Comparison of ENCODE assay signal across 1 cellular context in the genomic region with DNA sequence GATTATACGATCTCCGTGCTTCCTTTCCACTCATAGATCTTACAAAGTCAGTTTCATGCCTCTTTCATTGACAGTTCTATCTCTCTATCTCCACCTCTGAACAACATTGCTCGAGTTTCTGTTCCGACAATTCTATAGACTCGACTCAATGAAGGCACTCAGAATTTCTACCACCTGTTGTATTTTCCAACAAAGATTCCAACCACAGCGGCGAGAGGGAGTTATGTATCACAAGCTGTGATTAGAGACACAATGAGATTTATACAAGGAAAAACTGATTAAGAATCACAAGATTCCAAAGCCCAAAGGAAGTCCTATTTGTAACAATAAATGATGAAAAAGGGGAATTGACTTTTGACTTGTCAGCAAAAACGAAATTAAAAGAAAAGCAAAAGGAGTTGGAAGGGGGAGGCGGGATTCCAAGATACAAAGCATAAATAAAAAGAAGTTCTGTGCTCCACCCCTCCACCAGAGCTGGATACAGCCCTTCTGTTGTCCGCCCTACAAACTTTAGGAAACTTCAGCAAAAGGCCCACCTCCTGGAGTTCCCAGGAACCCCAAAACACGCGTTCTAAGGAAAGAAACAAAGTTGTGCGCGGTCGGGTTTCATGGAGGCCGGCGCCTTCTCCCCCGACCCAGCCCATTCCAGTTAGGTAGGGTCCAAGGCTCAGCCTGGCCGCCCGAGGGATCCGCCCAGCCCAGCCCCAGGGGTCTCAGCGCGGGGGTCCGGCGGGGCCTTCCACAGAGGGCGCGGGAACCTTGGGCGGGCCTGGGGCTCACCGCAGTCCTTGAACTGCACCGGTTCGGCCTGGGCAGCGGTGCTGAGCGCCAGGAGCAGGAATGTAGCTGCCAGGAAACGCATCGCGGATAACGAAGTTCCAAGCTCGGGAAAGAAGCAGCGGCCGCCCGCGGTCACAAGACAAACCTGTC.
TF ChIP-seq lines count a peak whose summit lies in the region.

Gene NPC2 (minus strand): TSS at position 893 of the 930 bp plus-strand sequence. CDS start 31 bp downstream, at position 862.

TF ChIP-seq in H1, 55 proteins besides CTCF, POLR2A, EP300 and RAD21 (continues in another document):
- no peak for TF ChIP-seq CHD1 (IDR thresholded peaks at IDR 0.05; ENCODE audit: low read depth, low read length)
- TF ChIP-seq NANOG (IDR thresholded peaks at IDR 0.05; ENCODE audit: insufficient read depth, low read depth, low read length, poor library complexity, severe bottlenecking), result no peak
- no peak for TF ChIP-seq EGR1 (IDR thresholded peaks at IDR 0.05; ENCODE audit: borderline replicate concordance, low read depth, low read length)
- TF ChIP-seq SP1 (IDR thresholded peaks at IDR 0.05; ENCODE audit: low read depth, low read length), result no peak
- TF ChIP-seq JUND (IDR thresholded peaks at IDR 0.05; ENCODE audit: low read length), result no peak
- TF ChIP-seq CEBPB (IDR thresholded peaks at IDR 0.05; ENCODE audit: low read depth, low read length), result no peak
- no peak for TF ChIP-seq KDM5A (IDR thresholded peaks at IDR 0.05; ENCODE audit: low read length)
- TF ChIP-seq BRCA1 (IDR thresholded peaks at IDR 0.05; ENCODE audit: low read depth, low read length), result no peak
- no peak for TF ChIP-seq GABPA (IDR thresholded peaks at IDR 0.05; ENCODE audit: borderline replicate concordance, insufficient read depth, low read length)
- TF ChIP-seq SAP30 (IDR thresholded peaks at IDR 0.05; ENCODE audit: insufficient read depth, insufficient replicate concordance, low read length), result peak; percentile 47
- TF ChIP-seq TAF7 (optimal IDR thresholded peaks at IDR 0.05; ENCODE audit: borderline replicate concordance, low read depth, low read length), result peak; percentile 66
- no peak for TF ChIP-seq ASH2L (IDR thresholded peaks at IDR 0.05; ENCODE audit: low read length)
- TF ChIP-seq HDAC6 (IDR thresholded peaks at IDR 0.05; ENCODE audit: low read depth, low read length), result no peak
- TF ChIP-seq, protein P1, sequence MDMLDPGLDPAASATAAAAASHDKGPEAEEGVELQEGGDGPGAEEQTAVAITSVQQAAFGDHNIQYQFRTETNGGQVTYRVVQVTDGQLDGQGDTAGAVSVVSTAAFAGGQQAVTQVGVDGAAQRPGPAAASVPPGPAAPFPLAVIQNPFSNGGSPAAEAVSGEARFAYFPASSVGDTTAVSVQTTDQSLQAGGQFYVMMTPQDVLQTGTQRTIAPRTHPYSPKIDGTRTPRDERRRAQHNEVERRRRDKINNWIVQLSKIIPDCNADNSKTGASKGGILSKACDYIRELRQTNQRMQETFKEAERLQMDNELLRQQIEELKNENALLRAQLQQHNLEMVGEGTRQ (IDR thresholded peaks at IDR 0.05; ENCODE audit: low read length), result no peak
- no peak for TF ChIP-seq CBX8 (IDR thresholded peaks at IDR 0.05; ENCODE audit: borderline replicate concordance, low read depth, low read length)
- no peak for TF ChIP-seq EZH2 (IDR thresholded peaks at IDR 0.05; ENCODE audit: low read depth, low read length, severe bottlenecking)
- TF ChIP-seq CHD7 (IDR thresholded peaks at IDR 0.05; ENCODE audit: insufficient replicate concordance, low read length), result no peak
- TF ChIP-seq BCL11A (IDR thresholded peaks at IDR 0.05; ENCODE audit: low read depth in 2 of 2, low read length in 2 of 2), result no peak
- TF ChIP-seq POLR2AphosphoS5 (IDR thresholded peaks at IDR 0.05; ENCODE audit: low read depth, low read length), result peak; percentile 86
- TF ChIP-seq MAX (IDR thresholded peaks at IDR 0.05), result 0 out of 2 replicates have a peak, but pooled peaks have one; percentile 10
- TF ChIP-seq ATF3 (IDR thresholded peaks at IDR 0.05; ENCODE audit: insufficient read depth, low read depth, low read length), result no peak
- 0 out of 2 replicates have a peak, but pooled peaks have one; percentile 31 for TF ChIP-seq GTF2F1 (IDR thresholded peaks at IDR 0.05; ENCODE audit: borderline replicate concordance, low read depth, low read length)
- 0 out of 4 replicates have a peak, but pooled peaks of 1 of the 2 experiments have one; percentile 46 for TF ChIP-seq HDAC2 (IDR thresholded peaks at IDR 0.05; ENCODE audit: borderline replicate concordance in 1 of 2, low read depth in 2 of 2, low read length in 2 of 2)
- TF ChIP-seq CREB1 (IDR thresholded peaks at IDR 0.05), result no peak
- TF ChIP-seq JUN (IDR thresholded peaks at IDR 0.05; ENCODE audit: low read depth, low read length), result no peak
- TF ChIP-seq TAF1 (IDR thresholded peaks at IDR 0.05; ENCODE audit: low read depth, low read length), result peak; percentile 79
- TF ChIP-seq, protein P2, sequence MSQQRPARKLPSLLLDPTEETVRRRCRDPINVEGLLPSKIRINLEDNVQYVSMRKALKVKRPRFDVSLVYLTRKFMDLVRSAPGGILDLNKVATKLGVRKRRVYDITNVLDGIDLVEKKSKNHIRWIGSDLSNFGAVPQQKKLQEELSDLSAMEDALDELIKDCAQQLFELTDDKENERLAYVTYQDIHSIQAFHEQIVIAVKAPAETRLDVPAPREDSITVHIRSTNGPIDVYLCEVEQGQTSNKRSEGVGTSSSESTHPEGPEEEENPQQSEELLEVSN (IDR thresholded peaks at IDR 0.05), result no peak
- TF ChIP-seq FOSL1 (IDR thresholded peaks at IDR 0.05; ENCODE audit: insufficient read depth, low read depth, low read length), result no peak
- peak; percentile 29 for TF ChIP-seq KDM4A (IDR thresholded peaks at IDR 0.05; ENCODE audit: low read depth, low read length, severe bottlenecking)
- TF ChIP-seq POU5F1 (IDR thresholded peaks at IDR 0.05; ENCODE audit: low read depth, low read length), result no peak
- no peak for TF ChIP-seq RXRA (IDR thresholded peaks at IDR 0.05; ENCODE audit: insufficient read depth, low read depth, low read length)
- TF ChIP-seq ZNF274 (IDR thresholded peaks at IDR 0.05; ENCODE audit: borderline replicate concordance, extremely low read depth, low read length), result no peak
- TF ChIP-seq RNF2 (IDR thresholded peaks at IDR 0.05; ENCODE audit: borderline replicate concordance, low read depth, low read length, missing control alignments, poor library complexity, severe bottlenecking), result no peak
- TF ChIP-seq PHF8 (conservative IDR thresholded peaks at IDR 0.05; ENCODE audit: low read depth, low read length), result peak; percentile 66
- TF ChIP-seq NRF1 (IDR thresholded peaks at IDR 0.05; ENCODE audit: low read depth, low read length), result no peak
- TF ChIP-seq, protein P3, sequence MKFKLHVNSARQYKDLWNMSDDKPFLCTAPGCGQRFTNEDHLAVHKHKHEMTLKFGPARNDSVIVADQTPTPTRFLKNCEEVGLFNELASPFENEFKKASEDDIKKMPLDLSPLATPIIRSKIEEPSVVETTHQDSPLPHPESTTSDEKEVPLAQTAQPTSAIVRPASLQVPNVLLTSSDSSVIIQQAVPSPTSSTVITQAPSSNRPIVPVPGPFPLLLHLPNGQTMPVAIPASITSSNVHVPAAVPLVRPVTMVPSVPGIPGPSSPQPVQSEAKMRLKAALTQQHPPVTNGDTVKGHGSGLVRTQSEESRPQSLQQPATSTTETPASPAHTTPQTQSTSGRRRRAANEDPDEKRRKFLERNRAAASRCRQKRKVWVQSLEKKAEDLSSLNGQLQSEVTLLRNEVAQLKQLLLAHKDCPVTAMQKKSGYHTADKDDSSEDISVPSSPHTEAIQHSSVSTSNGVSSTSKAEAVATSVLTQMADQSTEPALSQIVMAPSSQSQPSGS (IDR thresholded peaks at IDR 0.05; ENCODE audit: low read length), result no peak
- TF ChIP-seq CHD2 (IDR thresholded peaks at IDR 0.05; ENCODE audit: low read length), result no peak
- TF ChIP-seq RBBP5 (IDR thresholded peaks at IDR 0.05; ENCODE audit: borderline replicate concordance, low read depth, low read length), result peak; percentile 47; the same call in 1 of the 2 replicates
- peak; percentile 64; the same call in 1 of the 2 replicates for TF ChIP-seq TBP (IDR thresholded peaks at IDR 0.05; ENCODE audit: low read depth, low read length)
- no peak for TF ChIP-seq RFX5 (IDR thresholded peaks at IDR 0.05; ENCODE audit: borderline replicate concordance, low read depth, low read length)
- TF ChIP-seq TCF12 (IDR thresholded peaks at IDR 0.05; ENCODE audit: low read depth, low read length), result no peak
- no peak for TF ChIP-seq CTBP2 (IDR thresholded peaks at IDR 0.05; ENCODE audit: borderline replicate concordance, insufficient read depth, insufficient read length, low read length)
- TF ChIP-seq SP2 (IDR thresholded peaks at IDR 0.05; ENCODE audit: low read length), result no peak
- no peak for TF ChIP-seq CBX5 (IDR thresholded peaks at IDR 0.05; ENCODE audit: low read depth, low read length)
- no peak for TF ChIP-seq BACH1 (IDR thresholded peaks at IDR 0.05; ENCODE audit: low read length)
- TF ChIP-seq SIN3A (conservative IDR thresholded peaks at IDR 0.05 in 1 of 2, IDR thresholded peaks at IDR 0.05 in 1 of 2; ENCODE audit: low read depth in 1 of 2, low read length in 2 of 2), result peak in 1 of 2 experiments; percentile 91; a peak in 2 of 4 replicates
- TF ChIP-seq SRF (IDR thresholded peaks at IDR 0.05; ENCODE audit: low read depth, low read length), result no peak
- no peak for TF ChIP-seq SIRT6 (IDR thresholded peaks at IDR 0.05; ENCODE audit: low read length)
- TF ChIP-seq SUZ12 (IDR thresholded peaks at IDR 0.05; ENCODE audit: low read length), result no peak
- TF ChIP-seq MAFK (IDR thresholded peaks at IDR 0.05; ENCODE audit: low read depth, low read length), result peak; percentile 72; the same call in 1 of the 2 replicates
- no peak for TF ChIP-seq YY1 (IDR thresholded peaks at IDR 0.05; ENCODE audit: low read depth, low read length)
- peak; percentile 60 for TF ChIP-seq TEAD4 (IDR thresholded peaks at IDR 0.05; ENCODE audit: low read depth, low read length)
- no peak for TF ChIP-seq SP4 (IDR thresholded peaks at IDR 0.05; ENCODE audit: low read length)
- TF ChIP-seq KDM1A (IDR thresholded peaks at IDR 0.05; ENCODE audit: borderline replicate concordance, low read length), result no peak
